ENCODE assay signal across 12 cellular contexts in genomic region chr1:96400074-96400473, GRCh38.
DNase-seq lines count a peak whose midpoint lies in the region; ATAC-seq and TF ChIP-seq lines count a peak whose summit lies in the region.
"Had no signal": no experiment of that assay in that cellular context is flagged by ENCODE, and none has a peak within 500 bp of the region (broad histone marks: within the 10 kb centered on the region; RNA-seq: fewer than 3 reads in every experiment).

No MANE protein-coding gene starts in this region.

- no peaks in the 10 kb centered on the region for H3K4me1 Mint-ChIP-seq in chondrocyte (ENCODE audit: low read depth)
- H3K4me1 Mint-ChIP-seq: CD8-positive, alpha-beta memory T cell had no signal

- peak; percentile 12 for DNase-seq in NCI-H2171 treated with DMSO at 0.1 percent for 48 hours (lab: John Stamatoyannopoulos, UW)
- no peak for DNase-seq in NCI-H2171 (lab: John Stamatoyannopoulos, UW)
- DNase-seq in RPMI7951 (ENCODE audit: low read depth) = peak; percentile 55
- no peak for DNase-seq in T-helper 1 cell
- DNase-seq in chondrocyte (ENCODE audit: low spot score) = no peak
- DNase-seq: 8988T; AML-193; Caco-2; CD8-positive, alpha-beta memory T cell had no signal

- peak; percentile 68 for ATAC-seq in HG03097 (IDR thresholded peaks at IDR 0.05; ENCODE audit: low FRiP score, unreplicated experiment)
- ATAC-seq in HG02884 (IDR thresholded peaks at IDR 0.05; ENCODE audit: unreplicated experiment) = no peak
- ATAC-seq: HepG2 had no signal

- no peaks in the 10 kb centered on the region for H3K27me3 Mint-ChIP-seq in chondrocyte (ENCODE audit: low read depth)
- H3K27me3 Mint-ChIP-seq: CD8-positive, alpha-beta memory T cell had no signal

- peaks cover 15% of the 10 kb centered on the region for H3K9me3 Mint-ChIP-seq in chondrocyte (ENCODE audit: low read depth)

- H3K36me3 Mint-ChIP-seq in chondrocyte (ENCODE audit: low read depth) = no peaks in the 10 kb centered on the region
- H3K36me3 Mint-ChIP-seq: CD8-positive, alpha-beta memory T cell had no signal

- TF ChIP-seq CTCF in chondrocyte (IDR thresholded peaks at IDR 0.05) = no peak

- H3K4me3 Mint-ChIP-seq in chondrocyte (ENCODE audit: unreplicated experiment) = no peak overlapping the region
- H3K4me3 Mint-ChIP-seq: CD8-positive, alpha-beta memory T cell had no signal

- H3K27ac Mint-ChIP-seq in chondrocyte (ENCODE audit: unreplicated experiment) = no peak overlapping the region
- H3K27ac Mint-ChIP-seq: CD8-positive, alpha-beta memory T cell had no signal

Comparison
In these comparisons a context has a peak if more than half of its experiments do, and no peak if none do; other contexts are left out.
1. DNase-seq: peak in NCI-H2171 treated with DMSO at 0.1 percent for 48 hours (single experiment) and RPMI7951 (single experiment); none in NCI-H2171 (single experiment), T-helper 1 cell (0 of 5) and chondrocyte (single experiment).